34 cellular contexts compared by ENCODE assay signal in genomic region chr2:11101430-11101829, GRCh38.
"Had no signal": no experiment of that assay in that cellular context is flagged by ENCODE, and none has a peak within 500 bp of the region (broad histone marks: within the 10 kb centered on the region; RNA-seq: fewer than 3 reads in every experiment).

No MANE protein-coding gene starts in this region.

- DNase-seq: activated B cell treated with CpG ODN at 0.5 μM for 24 hours; activated CD4-positive, alpha-beta memory T cell treated with anti-CD3 and anti-CD28 coated beads for 36 hours; activated CD4-positive, alpha-beta T cell treated with anti-CD3 and anti-CD28 coated beads for 4 hours; activated CD4-positive, alpha-beta T cell treated with anti-CD3 and anti-CD28 coated beads, Interleukin-2, amount 50 U/mL, for 1 hour; activated CD4-positive, CD25-positive, alpha-beta regulatory T cell treated with anti-CD3 and anti-CD28 coated beads, Interleukin-2, amount 50 U/mL, for 72 hours; activated naive CD4-positive, alpha-beta T cell; activated naive CD4-positive, alpha-beta T cell treated with anti-CD3 and anti-CD28 coated beads, Interleukin-2, amount 50 U/mL, for 16 hours; activated naive CD8-positive, alpha-beta T cell treated with anti-CD3 and anti-CD28 coated beads for 36 hours; activated T-cell treated with anti-CD3 and anti-CD28 coated beads for 4 hours; activated T-cell treated with anti-CD3 and anti-CD28 coated beads, Interleukin-2, amount 50 U/mL, for 4 hours; amniotic stem cell; MM.1S; MV-4-11; NCI-H1092; NCI-H1436 treated with DMSO at 0.1 percent for 48 hours; NCI-H1694 treated with DMSO at 0.1 percent for 48 hours; NCI-H2029; NCI-H345; NCI-H524 treated with DMSO at 0.1 percent for 48 hours; NK-92 treated with Interleukin-12 subunit alpha and Interleukin-12 subunit beta, amount 100 ng/mL, for 24 hours; PC-9; SIG-M5; T-cell; T-helper 2 cell; T-helper 9 cell had no signal

- H3K27ac Mint-ChIP-seq: activated B cell treated with CpG ODN at 0.5 μM for 24 hours; activated CD4-positive, alpha-beta memory T cell treated with anti-CD3 and anti-CD28 coated beads for 36 hours; activated naive CD8-positive, alpha-beta T cell treated with anti-CD3 and anti-CD28 coated beads for 36 hours; activated T-helper 1 cell treated with anti-CD3 and anti-CD28 coated beads, Interleukin-12 subunit alpha, Interleukin-12 subunit beta, Interleukin-2, Interleukin-4 antibody, amounts not matched to agents 30 ng/mL and 10 ng/mL and 1 ng/mL, durations not matched to agents 14 hours and 24 hours and 36 hours; T-cell had no signal

- H3K9me3 ChIP-seq: ascending aorta had no signal

- H2AFZ ChIP-seq: PC-9 had no signal

- H3K4me3 Mint-ChIP-seq: activated B cell treated with CpG ODN at 0.5 μM for 24 hours; activated CD4-positive, alpha-beta memory T cell treated with anti-CD3 and anti-CD28 coated beads for 36 hours; activated naive CD8-positive, alpha-beta T cell treated with anti-CD3 and anti-CD28 coated beads for 36 hours; activated T-cell treated with anti-CD3 and anti-CD28 coated beads, Interleukin-2, amount 50 U/mL, for 4 hours; activated T-helper 1 cell treated with anti-CD3 and anti-CD28 coated beads, Interleukin-12 subunit alpha, Interleukin-12 subunit beta, Interleukin-2, Interleukin-4 antibody, amounts not matched to agents 30 ng/mL and 10 ng/mL and 1 ng/mL, durations not matched to agents 14 hours and 24 hours and 36 hours; central memory CD8-positive, alpha-beta T cell; T-cell had no signal

- H3K9ac ChIP-seq: KMS-11 had no signal

- ATAC-seq: activated T-cell treated with anti-CD3 and anti-CD28 coated beads, Interleukin-2, amount 50 U/mL, for 4 hours; Right ventricle myocardium inferior; SK-N-SH treated with all-trans-retinoic acid at 6 μM for 48 hours; T-cell had no signal

- H3K27ac ChIP-seq: ascending aorta, cardiac muscle cell, KMS-11, PC-9, RWPE1, VCaP had no signal

- H3K36me3 Mint-ChIP-seq: activated CD4-positive, alpha-beta memory T cell treated with anti-CD3 and anti-CD28 coated beads for 36 hours; activated naive CD8-positive, alpha-beta T cell treated with anti-CD3 and anti-CD28 coated beads for 36 hours; T-cell had no signal

- H3K27me3 ChIP-seq: ascending aorta, cardiac muscle cell had no signal

- H3K36me3 ChIP-seq: ascending aorta, cardiac muscle cell had no signal

- H3K4me1 Mint-ChIP-seq: activated B cell treated with CpG ODN at 0.5 μM for 24 hours; activated naive CD8-positive, alpha-beta T cell treated with anti-CD3 and anti-CD28 coated beads for 36 hours had no signal

- H3K27me3 Mint-ChIP-seq: activated CD4-positive, alpha-beta memory T cell treated with anti-CD3 and anti-CD28 coated beads for 36 hours; activated naive CD8-positive, alpha-beta T cell treated with anti-CD3 and anti-CD28 coated beads for 36 hours; central memory CD8-positive, alpha-beta T cell had no signal

- H3K4me2 ChIP-seq: KMS-11, PC-9 had no signal

- H3K4me1 ChIP-seq: ascending aorta had no signal

- H3K4me3 ChIP-seq: ascending aorta, cardiac muscle cell, PC-9 had no signal
